1 cellular context compared by ENCODE assay signal in genomic region chr2:171922230-171923022, GRCh38.
TF ChIP-seq lines count a peak whose summit lies in the region.

TSS of gene HAT1 (plus strand) at chr2:171922461. CDS start at chr2:171922501, 40 bp downstream.

TF ChIP-seq in HEK293, 187 proteins besides CTCF, POLR2A, EP300 and RAD21 (continued from another document and continues in another):
- TF ChIP-seq REST (tag by site-specific recombination; IDR thresholded peaks at IDR 0.05): no peak
- TF ChIP-seq OSR2 (tag by site-specific recombination; IDR thresholded peaks at IDR 0.05): no peak
- peak; percentile 57; the same call in 1 of the 2 replicates for TF ChIP-seq ZBTB10 (tag by site-specific recombination; IDR thresholded peaks at IDR 0.05)
- 0 out of 2 replicates have a peak, but pooled peaks have one; percentile 56 for TF ChIP-seq ZNF24 (tag by site-specific recombination; IDR thresholded peaks at IDR 0.05)
- no peak for TF ChIP-seq ZNF692 (tag by site-specific recombination; IDR thresholded peaks at IDR 0.05)
- peak; percentile 64 for TF ChIP-seq IKZF3 (tag by site-specific recombination; IDR thresholded peaks at IDR 0.05)
- 0 out of 2 replicates have a peak, but pooled peaks have one; percentile 28 for TF ChIP-seq ZNF561 (tag by site-specific recombination; IDR thresholded peaks at IDR 0.05; ENCODE audit: borderline replicate concordance)
- TF ChIP-seq ZNF600 (tag by site-specific recombination; IDR thresholded peaks at IDR 0.05): peak; percentile 69
- peak; percentile 82 for TF ChIP-seq PATZ1 (tag by site-specific recombination; IDR thresholded peaks at IDR 0.05)
- TF ChIP-seq GFI1B (tag by site-specific recombination; IDR thresholded peaks at IDR 0.05): no peak
- TF ChIP-seq ZNF701 (tag by site-specific recombination; IDR thresholded peaks at IDR 0.05): no peak
- TF ChIP-seq SP7 (tag by site-specific recombination; IDR thresholded peaks at IDR 0.05): peak; percentile 63
- TF ChIP-seq PRDM2 (tag by site-specific recombination; IDR thresholded peaks at IDR 0.05; ENCODE audit: borderline replicate concordance): no peak
- no peak for TF ChIP-seq ZNF292 (tag by site-specific recombination; IDR thresholded peaks at IDR 0.05; ENCODE audit: borderline replicate concordance, low read depth)
- no peak for TF ChIP-seq ZNF133 (tag by site-specific recombination; IDR thresholded peaks at IDR 0.05)
- TF ChIP-seq SCRT1 (tag by site-specific recombination; IDR thresholded peaks at IDR 0.05; ENCODE audit: borderline replicate concordance): no peak
- no peak for TF ChIP-seq ZBTB6 (tag by site-specific recombination; IDR thresholded peaks at IDR 0.05)
- no peak for TF ChIP-seq ZNF549 (tag by site-specific recombination; IDR thresholded peaks at IDR 0.05)
- TF ChIP-seq ZNF596 (tag by site-specific recombination; IDR thresholded peaks at IDR 0.05): no peak
- TF ChIP-seq ZFP37 (tag by site-specific recombination; IDR thresholded peaks at IDR 0.05): peak; percentile 22; the same call in 1 of the 2 replicates
- no peak for TF ChIP-seq ZNF747 (tag by site-specific recombination; IDR thresholded peaks at IDR 0.05)
- peak; percentile 27; the same call in 1 of the 2 replicates for TF ChIP-seq ZBTB20 (tag by site-specific recombination; IDR thresholded peaks at IDR 0.05)
- TF ChIP-seq ZNF223 (tag by site-specific recombination; IDR thresholded peaks at IDR 0.05): no peak
- peak; percentile 57 for TF ChIP-seq ZXDB (tag by site-specific recombination; IDR thresholded peaks at IDR 0.05)
- TF ChIP-seq ZNF791 (tag by site-specific recombination; IDR thresholded peaks at IDR 0.05): no peak
- TF ChIP-seq PRDM10 (tag by site-specific recombination; IDR thresholded peaks at IDR 0.05): peak; percentile 39
- TF ChIP-seq ZBTB26 (tag by site-specific recombination; optimal IDR thresholded peaks at IDR 0.05): peak; percentile 84
- TF ChIP-seq PRDM1 (tag by site-specific recombination; IDR thresholded peaks at IDR 0.05): no peak
- TF ChIP-seq ZNF488 (tag by site-specific recombination; IDR thresholded peaks at IDR 0.05): no peak
- peak; percentile 30; the same call in 1 of the 2 replicates for TF ChIP-seq ZNF76 (tag by site-specific recombination; IDR thresholded peaks at IDR 0.05; ENCODE audit: borderline replicate concordance, low read depth)
